In the genomic region with DNA sequence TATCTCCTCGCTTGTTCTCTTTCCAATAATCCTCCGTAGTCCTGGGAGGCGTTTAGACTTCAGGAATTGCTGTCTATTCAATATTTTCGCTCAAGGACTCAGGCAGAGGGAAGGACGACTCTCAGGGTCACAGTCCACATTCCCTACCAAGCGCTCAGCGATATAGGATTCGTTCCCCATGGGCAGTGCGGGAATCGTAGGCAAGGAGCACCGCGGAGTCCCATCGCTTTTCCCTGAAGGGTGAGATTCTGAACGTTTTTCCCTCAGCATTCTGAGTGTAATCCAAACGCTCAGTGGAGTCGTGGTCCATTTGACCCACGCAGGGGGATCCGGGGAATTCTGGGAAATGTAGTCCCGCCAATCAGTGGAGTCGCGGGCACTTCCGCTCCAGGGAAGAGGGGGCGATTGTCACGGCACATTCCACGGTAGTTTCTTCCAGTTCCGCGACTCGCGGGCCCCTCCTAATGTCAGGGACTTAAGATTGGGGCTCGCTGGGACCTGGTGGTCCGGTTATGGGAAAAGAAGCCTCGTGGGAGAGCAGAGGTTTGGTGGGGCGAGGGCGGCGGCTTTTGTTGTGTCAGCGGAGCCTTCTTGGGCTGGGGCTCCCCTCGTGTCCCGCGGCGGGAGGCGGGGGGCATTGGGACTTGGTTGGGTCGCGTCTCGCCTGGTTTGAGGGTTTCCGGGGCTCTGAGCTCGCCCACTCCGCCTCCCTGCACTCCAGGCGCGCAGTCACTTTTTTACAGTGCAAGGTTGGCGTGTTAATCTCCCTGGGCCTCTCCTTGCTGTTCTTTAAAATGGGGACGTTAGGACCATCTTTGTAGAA, we compare ENCODE assay signal across 1 cellular context.
TF ChIP-seq lines count a peak whose summit lies in the region.

A gene (plus strand): TSS at position 364 of the 823 bp plus-strand sequence. CDS start 3,079 bp downstream, outside the sequence.

TF ChIP-seq in HepG2, 621 proteins besides CTCF, POLR2A, EP300 and RAD21 (continued from another document and continues in another):
- TF ChIP-seq, protein P1, sequence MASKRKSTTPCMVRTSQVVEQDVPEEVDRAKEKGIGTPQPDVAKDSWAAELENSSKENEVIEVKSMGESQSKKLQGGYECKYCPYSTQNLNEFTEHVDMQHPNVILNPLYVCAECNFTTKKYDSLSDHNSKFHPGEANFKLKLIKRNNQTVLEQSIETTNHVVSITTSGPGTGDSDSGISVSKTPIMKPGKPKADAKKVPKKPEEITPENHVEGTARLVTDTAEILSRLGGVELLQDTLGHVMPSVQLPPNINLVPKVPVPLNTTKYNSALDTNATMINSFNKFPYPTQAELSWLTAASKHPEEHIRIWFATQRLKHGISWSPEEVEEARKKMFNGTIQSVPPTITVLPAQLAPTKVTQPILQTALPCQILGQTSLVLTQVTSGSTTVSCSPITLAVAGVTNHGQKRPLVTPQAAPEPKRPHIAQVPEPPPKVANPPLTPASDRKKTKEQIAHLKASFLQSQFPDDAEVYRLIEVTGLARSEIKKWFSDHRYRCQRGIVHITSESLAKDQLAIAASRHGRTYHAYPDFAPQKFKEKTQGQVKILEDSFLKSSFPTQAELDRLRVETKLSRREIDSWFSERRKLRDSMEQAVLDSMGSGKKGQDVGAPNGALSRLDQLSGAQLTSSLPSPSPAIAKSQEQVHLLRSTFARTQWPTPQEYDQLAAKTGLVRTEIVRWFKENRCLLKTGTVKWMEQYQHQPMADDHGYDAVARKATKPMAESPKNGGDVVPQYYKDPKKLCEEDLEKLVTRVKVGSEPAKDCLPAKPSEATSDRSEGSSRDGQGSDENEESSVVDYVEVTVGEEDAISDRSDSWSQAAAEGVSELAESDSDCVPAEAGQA (IDR thresholded peaks at IDR 0.05; ENCODE audit: low read depth) = no peak
- TF ChIP-seq, protein P1 (CRISPR knock-in tag; IDR thresholded peaks at IDR 0.05; ENCODE audit: borderline replicate concordance) = no peak
- TF ChIP-seq, protein P2, sequence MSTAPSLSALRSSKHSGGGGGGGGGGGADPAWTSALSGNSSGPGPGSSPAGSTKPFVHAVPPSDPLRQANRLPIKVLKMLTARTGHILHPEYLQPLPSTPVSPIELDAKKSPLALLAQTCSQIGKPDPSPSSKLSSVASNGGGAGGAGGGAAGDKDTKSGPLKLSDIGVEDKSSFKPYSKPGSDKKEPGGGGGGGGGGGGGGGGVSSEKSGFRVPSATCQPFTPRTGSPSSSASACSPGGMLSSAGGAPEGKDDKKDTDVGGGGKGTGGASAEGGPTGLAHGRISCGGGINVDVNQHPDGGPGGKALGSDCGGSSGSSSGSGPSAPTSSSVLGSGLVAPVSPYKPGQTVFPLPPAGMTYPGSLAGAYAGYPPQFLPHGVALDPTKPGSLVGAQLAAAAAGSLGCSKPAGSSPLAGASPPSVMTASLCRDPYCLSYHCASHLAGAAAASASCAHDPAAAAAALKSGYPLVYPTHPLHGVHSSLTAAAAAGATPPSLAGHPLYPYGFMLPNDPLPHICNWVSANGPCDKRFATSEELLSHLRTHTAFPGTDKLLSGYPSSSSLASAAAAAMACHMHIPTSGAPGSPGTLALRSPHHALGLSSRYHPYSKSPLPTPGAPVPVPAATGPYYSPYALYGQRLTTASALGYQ (CRISPR knock-in tag; IDR thresholded peaks at IDR 0.05) = no peak
- TF ChIP-seq ZEB1 (IDR thresholded peaks at IDR 0.05; ENCODE audit: insufficient replicate concordance, low read depth) = no peak
- TF ChIP-seq, protein P3, sequence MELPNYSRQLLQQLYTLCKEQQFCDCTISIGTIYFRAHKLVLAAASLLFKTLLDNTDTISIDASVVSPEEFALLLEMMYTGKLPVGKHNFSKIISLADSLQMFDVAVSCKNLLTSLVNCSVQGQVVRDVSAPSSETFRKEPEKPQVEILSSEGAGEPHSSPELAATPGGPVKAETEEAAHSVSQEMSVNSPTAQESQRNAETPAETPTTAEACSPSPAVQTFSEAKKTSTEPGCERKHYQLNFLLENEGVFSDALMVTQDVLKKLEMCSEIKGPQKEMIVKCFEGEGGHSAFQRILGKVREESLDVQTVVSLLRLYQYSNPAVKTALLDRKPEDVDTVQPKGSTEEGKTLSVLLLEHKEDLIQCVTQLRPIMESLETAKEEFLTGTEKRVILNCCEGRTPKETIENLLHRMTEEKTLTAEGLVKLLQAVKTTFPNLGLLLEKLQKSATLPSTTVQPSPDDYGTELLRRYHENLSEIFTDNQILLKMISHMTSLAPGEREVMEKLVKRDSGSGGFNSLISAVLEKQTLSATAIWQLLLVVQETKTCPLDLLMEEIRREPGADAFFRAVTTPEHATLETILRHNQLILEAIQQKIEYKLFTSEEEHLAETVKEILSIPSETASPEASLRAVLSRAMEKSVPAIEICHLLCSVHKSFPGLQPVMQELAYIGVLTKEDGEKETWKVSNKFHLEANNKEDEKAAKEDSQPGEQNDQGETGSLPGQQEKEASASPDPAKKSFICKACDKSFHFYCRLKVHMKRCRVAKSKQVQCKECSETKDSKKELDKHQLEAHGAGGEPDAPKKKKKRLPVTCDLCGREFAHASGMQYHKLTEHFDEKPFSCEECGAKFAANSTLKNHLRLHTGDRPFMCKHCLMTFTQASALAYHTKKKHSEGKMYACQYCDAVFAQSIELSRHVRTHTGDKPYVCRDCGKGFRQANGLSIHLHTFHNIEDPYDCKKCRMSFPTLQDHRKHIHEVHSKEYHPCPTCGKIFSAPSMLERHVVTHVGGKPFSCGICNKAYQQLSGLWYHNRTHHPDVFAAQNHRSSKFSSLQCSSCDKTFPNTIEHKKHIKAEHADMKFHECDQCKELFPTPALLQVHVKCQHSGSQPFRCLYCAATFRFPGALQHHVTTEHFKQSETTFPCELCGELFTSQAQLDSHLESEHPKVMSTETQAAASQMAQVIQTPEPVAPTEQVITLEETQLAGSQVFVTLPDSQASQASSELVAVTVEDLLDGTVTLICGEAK (IDR thresholded peaks at IDR 0.05) = no peak
- TF ChIP-seq, protein P3 (CRISPR knock-in tag; IDR thresholded peaks at IDR 0.05) = 0 out of 2 replicates have a peak, but pooled peaks have one; percentile 8
- 0 out of 2 replicates have a peak, but pooled peaks have one; percentile 33 for TF ChIP-seq TBX2 (CRISPR knock-in tag; IDR thresholded peaks at IDR 0.05; ENCODE audit: borderline replicate concordance)
- no peak for TF ChIP-seq MAFG (CRISPR knock-in tag; IDR thresholded peaks at IDR 0.05)
- TF ChIP-seq ZNF562 (CRISPR knock-in tag; IDR thresholded peaks at IDR 0.05; ENCODE audit: borderline replicate concordance) = no peak
- TF ChIP-seq CBX5 (CRISPR knock-in tag; IDR thresholded peaks at IDR 0.05; ENCODE audit: borderline replicate concordance) = 0 out of 2 replicates have a peak, but pooled peaks have one; percentile 24
- TF ChIP-seq ZNF547 (CRISPR knock-in tag; IDR thresholded peaks at IDR 0.05) = no peak
- TF ChIP-seq ZNF775 (CRISPR knock-in tag; IDR thresholded peaks at IDR 0.05; ENCODE audit: borderline replicate concordance) = no peak
- TF ChIP-seq, protein P4, sequence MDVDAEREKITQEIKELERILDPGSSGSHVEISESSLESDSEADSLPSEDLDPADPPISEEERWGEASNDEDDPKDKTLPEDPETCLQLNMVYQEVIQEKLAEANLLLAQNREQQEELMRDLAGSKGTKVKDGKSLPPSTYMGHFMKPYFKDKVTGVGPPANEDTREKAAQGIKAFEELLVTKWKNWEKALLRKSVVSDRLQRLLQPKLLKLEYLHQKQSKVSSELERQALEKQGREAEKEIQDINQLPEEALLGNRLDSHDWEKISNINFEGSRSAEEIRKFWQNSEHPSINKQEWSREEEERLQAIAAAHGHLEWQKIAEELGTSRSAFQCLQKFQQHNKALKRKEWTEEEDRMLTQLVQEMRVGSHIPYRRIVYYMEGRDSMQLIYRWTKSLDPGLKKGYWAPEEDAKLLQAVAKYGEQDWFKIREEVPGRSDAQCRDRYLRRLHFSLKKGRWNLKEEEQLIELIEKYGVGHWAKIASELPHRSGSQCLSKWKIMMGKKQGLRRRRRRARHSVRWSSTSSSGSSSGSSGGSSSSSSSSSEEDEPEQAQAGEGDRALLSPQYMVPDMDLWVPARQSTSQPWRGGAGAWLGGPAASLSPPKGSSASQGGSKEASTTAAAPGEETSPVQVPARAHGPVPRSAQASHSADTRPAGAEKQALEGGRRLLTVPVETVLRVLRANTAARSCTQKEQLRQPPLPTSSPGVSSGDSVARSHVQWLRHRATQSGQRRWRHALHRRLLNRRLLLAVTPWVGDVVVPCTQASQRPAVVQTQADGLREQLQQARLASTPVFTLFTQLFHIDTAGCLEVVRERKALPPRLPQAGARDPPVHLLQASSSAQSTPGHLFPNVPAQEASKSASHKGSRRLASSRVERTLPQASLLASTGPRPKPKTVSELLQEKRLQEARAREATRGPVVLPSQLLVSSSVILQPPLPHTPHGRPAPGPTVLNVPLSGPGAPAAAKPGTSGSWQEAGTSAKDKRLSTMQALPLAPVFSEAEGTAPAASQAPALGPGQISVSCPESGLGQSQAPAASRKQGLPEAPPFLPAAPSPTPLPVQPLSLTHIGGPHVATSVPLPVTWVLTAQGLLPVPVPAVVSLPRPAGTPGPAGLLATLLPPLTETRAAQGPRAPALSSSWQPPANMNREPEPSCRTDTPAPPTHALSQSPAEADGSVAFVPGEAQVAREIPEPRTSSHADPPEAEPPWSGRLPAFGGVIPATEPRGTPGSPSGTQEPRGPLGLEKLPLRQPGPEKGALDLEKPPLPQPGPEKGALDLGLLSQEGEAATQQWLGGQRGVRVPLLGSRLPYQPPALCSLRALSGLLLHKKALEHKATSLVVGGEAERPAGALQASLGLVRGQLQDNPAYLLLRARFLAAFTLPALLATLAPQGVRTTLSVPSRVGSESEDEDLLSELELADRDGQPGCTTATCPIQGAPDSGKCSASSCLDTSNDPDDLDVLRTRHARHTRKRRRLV (CRISPR knock-in tag; IDR thresholded peaks at IDR 0.05) = no peak
- TF ChIP-seq, protein P5, sequence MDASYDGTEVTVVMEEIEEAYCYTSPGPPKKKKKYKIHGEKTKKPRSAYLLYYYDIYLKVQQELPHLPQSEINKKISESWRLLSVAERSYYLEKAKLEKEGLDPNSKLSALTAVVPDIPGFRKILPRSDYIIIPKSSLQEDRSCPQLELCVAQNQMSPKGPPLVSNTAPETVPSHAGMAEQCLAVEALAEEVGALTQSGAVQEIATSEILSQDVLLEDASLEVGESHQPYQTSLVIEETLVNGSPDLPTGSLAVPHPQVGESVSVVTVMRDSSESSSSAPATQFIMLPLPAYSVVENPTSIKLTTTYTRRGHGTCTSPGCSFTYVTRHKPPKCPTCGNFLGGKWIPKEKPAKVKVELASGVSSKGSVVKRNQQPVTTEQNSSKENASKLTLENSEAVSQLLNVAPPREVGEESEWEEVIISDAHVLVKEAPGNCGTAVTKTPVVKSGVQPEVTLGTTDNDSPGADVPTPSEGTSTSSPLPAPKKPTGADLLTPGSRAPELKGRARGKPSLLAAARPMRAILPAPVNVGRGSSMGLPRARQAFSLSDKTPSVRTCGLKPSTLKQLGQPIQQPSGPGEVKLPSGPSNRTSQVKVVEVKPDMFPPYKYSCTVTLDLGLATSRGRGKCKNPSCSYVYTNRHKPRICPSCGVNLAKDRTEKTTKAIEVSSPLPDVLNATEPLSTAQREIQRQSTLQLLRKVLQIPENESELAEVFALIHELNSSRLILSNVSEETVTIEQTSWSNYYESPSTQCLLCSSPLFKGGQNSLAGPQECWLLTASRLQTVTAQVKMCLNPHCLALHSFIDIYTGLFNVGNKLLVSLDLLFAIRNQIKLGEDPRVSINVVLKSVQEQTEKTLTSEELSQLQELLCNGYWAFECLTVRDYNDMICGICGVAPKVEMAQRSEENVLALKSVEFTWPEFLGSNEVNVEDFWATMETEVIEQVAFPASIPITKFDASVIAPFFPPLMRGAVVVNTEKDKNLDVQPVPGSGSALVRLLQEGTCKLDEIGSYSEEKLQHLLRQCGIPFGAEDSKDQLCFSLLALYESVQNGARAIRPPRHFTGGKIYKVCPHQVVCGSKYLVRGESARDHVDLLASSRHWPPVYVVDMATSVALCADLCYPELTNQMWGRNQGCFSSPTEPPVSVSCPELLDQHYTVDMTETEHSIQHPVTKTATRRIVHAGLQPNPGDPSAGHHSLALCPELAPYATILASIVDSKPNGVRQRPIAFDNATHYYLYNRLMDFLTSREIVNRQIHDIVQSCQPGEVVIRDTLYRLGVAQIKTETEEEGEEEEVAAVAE (CRISPR knock-in tag; IDR thresholded peaks at IDR 0.05; ENCODE audit: borderline replicate concordance) = no peak
- no peak for TF ChIP-seq NCOA1 (CRISPR knock-in tag; IDR thresholded peaks at IDR 0.05)
- no peak for TF ChIP-seq MTA3 (CRISPR knock-in tag; IDR thresholded peaks at IDR 0.05)
